In the genomic region with DNA sequence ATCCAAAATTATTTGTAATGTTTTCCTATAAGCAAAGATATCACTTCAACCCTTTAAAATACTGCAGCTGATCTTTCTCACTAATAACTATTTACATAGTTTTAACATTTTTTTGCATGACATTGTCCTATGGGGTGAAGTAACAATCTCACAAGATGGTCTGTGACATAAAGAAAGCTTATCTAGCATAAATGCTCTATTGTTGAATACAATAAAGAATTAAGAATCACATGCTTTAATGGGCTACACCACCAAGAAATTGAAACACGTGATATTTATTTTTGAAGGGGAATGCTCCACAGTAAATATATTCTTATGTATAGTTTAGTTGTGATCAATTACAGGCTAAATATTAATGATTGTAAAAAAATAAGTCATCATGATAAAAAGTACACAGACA, we compare ENCODE assay signal across 24 cellular contexts.
"Had no signal": no experiment of that assay in that cellular context is flagged by ENCODE, and none has a peak within 500 bp of the region (broad histone marks: within the 10 kb centered on the region; RNA-seq: fewer than 3 reads in every experiment).

No MANE protein-coding gene starts in this region.

- H3K4me1 Mint-ChIP-seq: stimulated activated effector memory CD8-positive, alpha-beta T cell treated with anti-CD3 and anti-CD28 coated beads, Interleukin-12 subunit alpha, Interleukin-12 subunit beta, amount 100 ng/mL, for 72 hours; stimulated activated memory B cell treated with anti-CD40 and anti-IgM and Interleukin-4, amounts not matched to agents 10 μg/mL and 1 μg/mL and 100 μg/mL, for 72 hours; stimulated activated naive B cell treated with anti-CD40 and anti-IgM and Interleukin-4, amounts not matched to agents 10 μg/mL and 1 μg/mL and 100 μg/mL, for 72 hours; stimulated activated naive CD8-positive, alpha-beta T cell treated with anti-CD3 and anti-CD28 coated beads, Interleukin-15, amount 100 ng/mL, for 72 hours had no signal

- H3K36me3 Mint-ChIP-seq: stimulated activated effector memory CD8-positive, alpha-beta T cell treated with anti-CD3 and anti-CD28 coated beads, Interleukin-12 subunit alpha, Interleukin-12 subunit beta, amount 100 ng/mL, for 72 hours; stimulated activated memory B cell treated with anti-CD40 and anti-IgM and Interleukin-4, amounts not matched to agents 10 μg/mL and 1 μg/mL and 100 μg/mL, for 72 hours; stimulated activated naive B cell treated with anti-CD40 and anti-IgM and Interleukin-4, amounts not matched to agents 10 μg/mL and 1 μg/mL and 100 μg/mL, for 72 hours; type B pancreatic cell had no signal

- H3K4me3 Mint-ChIP-seq: stimulated activated effector memory CD8-positive, alpha-beta T cell treated with anti-CD3 and anti-CD28 coated beads, Interleukin-12 subunit alpha, Interleukin-12 subunit beta, amount 100 ng/mL, for 72 hours; stimulated activated memory B cell treated with anti-CD40 and anti-IgM and Interleukin-4, amounts not matched to agents 10 μg/mL and 1 μg/mL and 100 μg/mL, for 72 hours; stimulated activated naive B cell treated with anti-CD40 and anti-IgM and Interleukin-4, amounts not matched to agents 10 μg/mL and 1 μg/mL and 100 μg/mL, for 72 hours; stimulated activated naive CD8-positive, alpha-beta T cell treated with anti-CD3 and anti-CD28 coated beads, Interleukin-15, amount 100 ng/mL, for 72 hours; stimulated activated naive CD8-positive, alpha-beta T cell treated with anti-CD3 and anti-CD28 coated beads, Interleukin-15, Interleukin-2, amounts not matched to agents 100 ng/mL and 50 ng/mL, for 24 hours; type B pancreatic cell had no signal

- H3K27ac Mint-ChIP-seq: stimulated activated effector memory CD8-positive, alpha-beta T cell treated with anti-CD3 and anti-CD28 coated beads, Interleukin-12 subunit alpha, Interleukin-12 subunit beta, amount 100 ng/mL, for 72 hours; stimulated activated memory B cell treated with anti-CD40 and anti-IgM and Interleukin-4, amounts not matched to agents 10 μg/mL and 1 μg/mL and 100 μg/mL, for 72 hours; stimulated activated naive B cell treated with anti-CD40 and anti-IgM and Interleukin-4, amounts not matched to agents 10 μg/mL and 1 μg/mL and 100 μg/mL, for 72 hours; stimulated activated naive CD8-positive, alpha-beta T cell treated with anti-CD3 and anti-CD28 coated beads, Interleukin-15, amount 100 ng/mL, for 72 hours; stimulated activated naive CD8-positive, alpha-beta T cell treated with anti-CD3 and anti-CD28 coated beads, Interleukin-15, Interleukin-2, amounts not matched to agents 100 ng/mL and 50 ng/mL, for 24 hours; type B pancreatic cell had no signal

- H3K27me3 Mint-ChIP-seq: stimulated activated memory B cell treated with anti-CD40 and anti-IgM and Interleukin-4, amounts not matched to agents 10 μg/mL and 1 μg/mL and 100 μg/mL, for 72 hours; stimulated activated naive B cell treated with anti-CD40 and anti-IgM and Interleukin-4, amounts not matched to agents 10 μg/mL and 1 μg/mL and 100 μg/mL, for 72 hours; stimulated activated naive CD8-positive, alpha-beta T cell treated with anti-CD3 and anti-CD28 coated beads, Interleukin-15, amount 100 ng/mL, for 72 hours; stimulated activated naive CD8-positive, alpha-beta T cell treated with anti-CD3 and anti-CD28 coated beads, Interleukin-15, Interleukin-2, amounts not matched to agents 100 ng/mL and 50 ng/mL, for 24 hours; type B pancreatic cell had no signal

- DNase-seq: stimulated activated CD4-positive, alpha-beta T cell treated with anti-CD3 and anti-CD28 coated beads, Interleukin-2, amount 100 ng/mL, for 48 hours; stimulated activated CD4-positive, alpha-beta T cell treated with anti-CD3 and anti-CD28 coated beads, Interleukin-4, amount 100 ng/mL, for 1 hour; stimulated activated CD4-positive, alpha-beta T cell treated with anti-CD3 and anti-CD28 coated beads, Interleukin-4, amount 100 ng/mL, for 24 hours; stimulated activated CD4-positive, alpha-beta T cell treated with anti-CD3 and anti-CD28 coated beads, Interleukin-4, amount 100 ng/mL, for 4 hours; stimulated activated CD8-positive, alpha-beta memory T cell treated with anti-CD3 and anti-CD28 coated beads, Interleukin-4, amount 100 ng/mL, for 48 hours; stimulated activated naive B cell treated with anti-CD40 and anti-IgM and Interleukin-4, amounts not matched to agents 10 μg/mL and 1 μg/mL and 100 μg/mL, for 72 hours; stimulated activated naive CD4-positive, alpha-beta T cell; stimulated activated naive CD4-positive, alpha-beta T cell treated with Interleukin-2 at 50 U/mL for 16 hours; stimulated activated naive CD8-positive, alpha-beta T cell treated with anti-CD3 and anti-CD28 coated beads, Interleukin-15, amount 100 ng/mL, for 72 hours; stimulated activated naive CD8-positive, alpha-beta T cell treated with anti-CD3 and anti-CD28 coated beads, Interleukin-15, Interleukin-2, amounts not matched to agents 100 U/mL and 50 U/mL, for 24 hours; stomach; substantia nigra; testis; thyroid gland; tibial artery; transverse colon; trophoblast cell; upper lobe of left lung; upper lobe of right lung; uterus had no signal
